Comparison of ENCODE assay signal across 37 cellular contexts in the genomic region with DNA sequence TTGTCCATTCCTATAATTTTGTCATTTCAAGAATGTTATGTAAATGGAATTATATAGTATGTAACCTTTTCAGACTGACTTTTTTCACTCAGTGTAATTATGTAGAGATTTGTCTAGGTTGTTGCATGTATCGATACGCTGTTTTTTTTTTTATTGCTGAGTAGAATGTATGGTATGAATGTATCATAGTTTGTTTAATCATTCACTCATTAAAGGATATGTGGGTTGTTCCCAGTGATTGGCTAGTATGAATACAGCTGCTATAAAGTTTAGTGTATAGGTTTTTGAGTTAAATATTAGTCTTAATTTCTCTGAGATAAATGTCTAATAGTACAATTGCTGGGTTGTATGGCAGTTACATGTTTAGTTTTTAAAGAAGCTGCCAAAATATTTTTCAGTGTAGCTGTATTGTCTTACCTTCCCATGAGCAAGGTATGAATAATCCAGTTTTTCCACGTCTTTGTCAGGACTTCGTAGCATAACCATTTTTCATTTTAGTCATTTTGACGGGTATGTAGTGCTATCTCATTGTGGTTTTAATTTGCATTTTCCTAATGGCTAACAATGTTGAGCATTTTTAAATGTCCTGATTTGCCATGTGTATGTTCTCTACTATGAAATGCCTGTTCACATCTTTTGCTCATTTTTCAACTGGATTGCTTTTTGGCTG. TPM values are rescaled to one million over a fixed set of nuclear protein-coding genes. Genes with fewer than 3 reads are reported as not detected.
"Had no signal": no experiment of that assay in that cellular context is flagged by ENCODE, and none has a peak within 500 bp of the region (broad histone marks: within the 10 kb centered on the region; RNA-seq: fewer than 3 reads in every experiment).

No MANE protein-coding gene starts in this region.

- H3K36me3 Mint-ChIP-seq: activated CD8-positive, alpha-beta memory T cell treated with anti-CD3 and anti-CD28 coated beads, Interleukin-2, amount 10 ng/mL, durations not matched to agents 7 days and 5 days; activated naive CD4-positive, alpha-beta T cell treated with anti-CD3 and anti-CD28 coated beads, Interleukin-2, amount 50 U/mL, for 24 hours; activated naive CD8-positive, alpha-beta T cell treated with anti-CD3 and anti-CD28 coated beads, Interleukin-2, amount 10 ng/mL, durations not matched to agents 7 days and 5 days had no signal

- H3K36me3 ChIP-seq: ascending aorta, WERI-Rb-1 had no signal

- H3K27me3 ChIP-seq: ascending aorta, body of pancreas had no signal

- H3K27ac Mint-ChIP-seq: activated CD4-positive, alpha-beta memory T cell treated with anti-CD3 and anti-CD28 coated beads, Interleukin-2, amount 10 ng/mL, durations not matched to agents 7 days and 5 days; activated CD8-positive, alpha-beta memory T cell treated with anti-CD3 and anti-CD28 coated beads, Interleukin-2, amount 10 ng/mL, durations not matched to agents 7 days and 5 days; activated naive CD4-positive, alpha-beta T cell treated with anti-CD3 and anti-CD28 coated beads, Interleukin-2, amount 50 U/mL, for 24 hours; activated naive CD8-positive, alpha-beta T cell treated with anti-CD3 and anti-CD28 coated beads, Interleukin-2, amount 10 ng/mL, durations not matched to agents 7 days and 5 days; activated T-cell treated with anti-CD3 and anti-CD28 coated beads, Interleukin-2, amount 50 U/mL, for 72 hours; activated T-helper 17 cell treated with anti-CD3 and anti-CD28 coated beads, Interleukin-2, amount 50 U/mL, for 72 hours had no signal

- DNase-seq: activated CD4-positive, alpha-beta memory T cell treated with anti-CD3 and anti-CD28 coated beads, Interleukin-2, amount 10 ng/mL, durations not matched to agents 7 days and 5 days; activated CD4-positive, alpha-beta T cell treated with anti-CD3 and anti-CD28 coated beads for 1 hour; activated CD4-positive, alpha-beta T cell treated with anti-CD3 and anti-CD28 coated beads for 48 hours; activated CD4-positive, CD25-positive, alpha-beta regulatory T cell; activated CD8-positive, alpha-beta memory T cell treated with anti-CD3 and anti-CD28 coated beads for 24 hours; activated CD8-positive, alpha-beta memory T cell treated with anti-CD3 and anti-CD28 coated beads, Interleukin-2, amount 10 ng/mL, durations not matched to agents 7 days and 5 days; activated CD8-positive, alpha-beta memory T cell treated with anti-CD3 and anti-CD28 coated beads, Interleukin-2, amount 50 U/mL, for 48 hours; activated gamma-delta T cell; activated naive CD4-positive, alpha-beta T cell treated with Interleukin-2 at 50 U/mL for 16 hours; activated naive CD8-positive, alpha-beta T cell treated with anti-CD3 and anti-CD28 coated beads, Interleukin-2, amount 10 ng/mL, durations not matched to agents 7 days and 5 days; activated T-cell treated with anti-CD3 and anti-CD28 coated beads, Interleukin-2, amount 50 U/mL, for 72 hours; amygdala; body of pancreas; central memory CD4-positive, alpha-beta T cell; NCI-H1092 treated with DMSO at 0.1 percent for 48 hours; NCI-H1417 treated with DMSO at 0.1 percent for 48 hours; NCI-H187 treated with DMSO at 0.1 percent for 48 hours; NCI-H2081; NCI-H2171 treated with DMSO at 0.1 percent for 48 hours; NCI-H2227 treated with DMSO at 0.1 percent for 48 hours; NCI-H524 treated with DMSO at 0.1 percent for 48 hours; PC-9; SIG-M5; SW 1271; T1000; WERI-Rb-1 had no signal

- H3K9me3 ChIP-seq: ascending aorta, body of pancreas had no signal

- H3K4me1 ChIP-seq: ascending aorta, body of pancreas had no signal

- H3K4me3 ChIP-seq: ascending aorta, body of pancreas, PC-9 had no signal

- ATAC-seq: activated CD8-positive, alpha-beta memory T cell treated with anti-CD3 and anti-CD28 coated beads, Interleukin-2, amount 10 ng/mL, durations not matched to agents 7 days and 5 days; activated T-cell treated with anti-CD3 and anti-CD28 coated beads, Interleukin-2, amount 50 U/mL, for 72 hours; activated T-helper 17 cell treated with anti-CD3 and anti-CD28 coated beads, Interleukin-2, amount 50 U/mL, for 72 hours; body of pancreas; Right ventricle myocardium inferior; SK-N-SH treated with all-trans-retinoic acid at 6 μM for 48 hours had no signal

- H3K4me3 Mint-ChIP-seq: activated CD4-positive, alpha-beta memory T cell treated with anti-CD3 and anti-CD28 coated beads, Interleukin-2, amount 10 ng/mL, durations not matched to agents 7 days and 5 days; activated CD8-positive, alpha-beta memory T cell treated with anti-CD3 and anti-CD28 coated beads, Interleukin-2, amount 10 ng/mL, durations not matched to agents 7 days and 5 days; activated naive CD4-positive, alpha-beta T cell treated with anti-CD3 and anti-CD28 coated beads, Interleukin-2, amount 50 U/mL, for 24 hours; activated naive CD8-positive, alpha-beta T cell treated with anti-CD3 and anti-CD28 coated beads, Interleukin-2, amount 10 ng/mL, durations not matched to agents 7 days and 5 days; activated T-cell treated with anti-CD3 and anti-CD28 coated beads, Interleukin-2, amount 50 U/mL, for 72 hours; activated T-helper 17 cell treated with anti-CD3 and anti-CD28 coated beads, Interleukin-2, amount 50 U/mL, for 72 hours had no signal

- H2AFZ ChIP-seq: PC-9 had no signal

- H3K27ac ChIP-seq: ascending aorta, body of pancreas, KMS-11, PC-9, RWPE1, WERI-Rb-1 had no signal

- FAIRE-seq: RCC 7860 had no signal

- H3K9me3 Mint-ChIP-seq: activated CD4-positive, alpha-beta memory T cell treated with anti-CD3 and anti-CD28 coated beads, Interleukin-2, amount 10 ng/mL, durations not matched to agents 7 days and 5 days; activated naive CD4-positive, alpha-beta T cell treated with anti-CD3 and anti-CD28 coated beads, Interleukin-2, amount 50 U/mL, for 24 hours; activated naive CD8-positive, alpha-beta T cell treated with anti-CD3 and anti-CD28 coated beads, Interleukin-2, amount 10 ng/mL, durations not matched to agents 7 days and 5 days; activated T-cell treated with anti-CD3 and anti-CD28 coated beads, Interleukin-2, amount 50 U/mL, for 72 hours; activated T-helper 17 cell treated with anti-CD3 and anti-CD28 coated beads, Interleukin-2, amount 50 U/mL, for 72 hours had no signal

- H3K4me1 Mint-ChIP-seq: activated CD4-positive, alpha-beta memory T cell treated with anti-CD3 and anti-CD28 coated beads, Interleukin-2, amount 10 ng/mL, durations not matched to agents 7 days and 5 days; activated CD8-positive, alpha-beta memory T cell treated with anti-CD3 and anti-CD28 coated beads, Interleukin-2, amount 10 ng/mL, durations not matched to agents 7 days and 5 days; activated naive CD4-positive, alpha-beta T cell treated with anti-CD3 and anti-CD28 coated beads, Interleukin-2, amount 50 U/mL, for 24 hours; activated naive CD8-positive, alpha-beta T cell treated with anti-CD3 and anti-CD28 coated beads, Interleukin-2, amount 10 ng/mL, durations not matched to agents 7 days and 5 days; activated T-helper 17 cell treated with anti-CD3 and anti-CD28 coated beads, Interleukin-2, amount 50 U/mL, for 72 hours had no signal

- H3K9ac ChIP-seq: KMS-11 had no signal

- H3K4me2 ChIP-seq: KMS-11, PC-9 had no signal

RNA-seq across cellular contexts. Expression of a gene that starts 22.4 kb away (rescaled TPM):
- total RNA-seq: activated CD4-positive, alpha-beta memory T cell treated with anti-CD3 and anti-CD28 coated beads, Interleukin-2, amount 10 ng/mL, durations not matched to agents 7 days and 5 days; activated CD8-positive, alpha-beta memory T cell treated with anti-CD3 and anti-CD28 coated beads, Interleukin-2, amount 10 ng/mL, durations not matched to agents 7 days and 5 days; activated naive CD8-positive, alpha-beta T cell treated with anti-CD3 and anti-CD28 coated beads, Interleukin-2, amount 10 ng/mL, durations not matched to agents 7 days and 5 days; activated T-cell treated with anti-CD3 and anti-CD28 coated beads, Interleukin-2, amount 50 U/mL, for 72 hours; activated T-helper 17 cell treated with anti-CD3 and anti-CD28 coated beads, Interleukin-2, amount 50 U/mL, for 72 hours; NCI-H460; PC-9; T-helper 1 cell treated with Interleukin-12 subunit alpha and Interleukin-12 subunit beta and Interleukin-4 antibody, amounts not matched to agents 30 ng/mL and 1 ng/mL, for 36 hours; T-helper 2 cell treated with Interferon-gamma antibody and Interleukin-4, amounts not matched to agents 100 ng/mL and 5 ng/mL, for 36 hours had no signal
